ENCODE assay signal across 10 cellular contexts in the genomic region with DNA sequence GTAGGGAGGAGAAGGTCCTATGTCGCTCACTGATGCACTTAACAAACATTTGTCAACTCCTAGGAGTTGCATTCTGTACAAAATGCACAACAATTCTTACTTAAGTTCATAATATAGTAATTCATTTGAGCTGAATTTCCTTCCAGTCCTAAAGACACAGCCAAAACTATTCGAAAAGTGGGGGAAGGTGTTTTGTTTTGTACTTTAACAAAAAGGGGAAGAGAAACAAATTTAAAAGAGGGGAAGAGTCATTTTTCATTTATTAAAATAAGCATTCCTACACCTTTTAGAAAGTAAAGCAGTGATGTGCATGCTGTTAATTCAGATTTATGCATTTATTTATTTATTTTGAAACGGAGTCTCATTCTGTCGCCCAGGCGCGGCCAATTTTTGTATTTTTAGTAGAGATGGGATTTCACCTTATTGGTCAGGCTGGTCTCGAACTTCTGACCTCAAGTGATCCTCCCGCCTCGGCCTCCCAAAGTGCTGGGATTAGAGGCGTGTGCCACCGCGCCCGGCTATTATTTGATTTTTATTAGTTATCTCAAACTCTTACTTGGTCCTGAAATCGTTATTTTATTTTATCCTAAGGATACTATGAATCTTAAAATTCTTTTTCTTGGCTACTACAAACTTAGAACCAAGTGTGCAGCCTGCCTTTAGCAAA. TPM values are rescaled to one million over a fixed set of nuclear protein-coding genes. Genes with fewer than 3 reads are reported as not detected.
A peak's percentile ranks its signal among the peaks of the same experiment; 100 is the strongest.
DNase-seq lines count a peak whose midpoint lies in the region; ATAC-seq, FAIRE-seq and TF ChIP-seq lines count a peak whose summit lies in the region.
"Had no signal": no experiment of that assay in that cellular context is flagged by ENCODE, and none has a peak within 500 bp of the region (broad histone marks: within the 10 kb centered on the region; RNA-seq: fewer than 3 reads in every experiment).

No MANE protein-coding gene starts in this region.

- H3K27me3 ChIP-seq in CD4-positive, CD25-positive, alpha-beta regulatory T cell (ENCODE audit: control insufficient read depth, insufficient read depth, low read length): no peaks in the 10 kb centered on the region
- H3K27me3 ChIP-seq in HUES64 (ENCODE audit: insufficient read depth, low read length) (no peaks in the 10 kb centered on the region), astrocyte (ENCODE audit: insufficient read depth, low read length) (no peaks in the 10 kb centered on the region)
- H3K27me3 ChIP-seq: tibial nerve had no signal

- no peaks in the 10 kb centered on the region for H3K36me3 ChIP-seq in CD4-positive, CD25-positive, alpha-beta regulatory T cell (ENCODE audit: control insufficient read depth, insufficient read depth, low read length)
- H3K36me3 ChIP-seq in HUES64 (ENCODE audit: insufficient read depth, low read length): peaks cover 4% of the 10 kb centered on the region; the same call in 1 of the 2 replicates
- no peaks in the 10 kb centered on the region for H3K36me3 ChIP-seq in astrocyte (ENCODE audit: insufficient read depth, low read length)
- H3K36me3 ChIP-seq: tibial nerve had no signal

- H3K4me3 Mint-ChIP-seq in CD4-positive, CD25-positive, alpha-beta regulatory T cell: peak overlapping the region in 3 of 4 donors; percentile 22 to 99 (median 98)
- H3K4me3 Mint-ChIP-seq in astrocyte (ENCODE audit: unreplicated experiment): peak overlapping the region; percentile 95
- H3K4me3 Mint-ChIP-seq in naive thymus-derived CD8-positive, alpha-beta T cell: peak overlapping the region in 7 of 10 donors; percentile 97 to 99 (median 99)

- POLR2A ChIA-PET in naive thymus-derived CD8-positive, alpha-beta T cell (lab: Charles Lee): interaction anchor here (1.2 to 2.2 kb wide), 3 partner anchors 12 to 203 kb away, joined by 3 to 22 read pairs (median 10); partner anchors contain the start of gene SVIP

- TF ChIP-seq CTCF in astrocyte (IDR thresholded peaks at IDR 0.05; ENCODE audit: insufficient read depth, low read depth, low read length) (no peak), GM10266 (IDR thresholded peaks at IDR 0.05; ENCODE audit: control insufficient read depth, insufficient read depth, low read depth, missing control alignments) (no peak)

- peak overlapping the region; percentile 94 for H3K27ac ChIP-seq in CD4-positive, CD25-positive, alpha-beta regulatory T cell (ENCODE audit: insufficient read depth, low read length, poor library complexity, severe bottlenecking)
- H3K27ac ChIP-seq in HUES64 (ENCODE audit: low read depth, low read length): no peak overlapping the region
- no peak overlapping the region for H3K27ac ChIP-seq in astrocyte (ENCODE audit: low read depth, low read length)

- peaks cover 23 to 47% (median 35%) of the 10 kb centered on the region in 4 donors for H3K4me1 Mint-ChIP-seq in CD4-positive, CD25-positive, alpha-beta regulatory T cell
- peaks cover 6% of the 10 kb centered on the region for H3K4me1 Mint-ChIP-seq in astrocyte (ENCODE audit: low read depth, unreplicated experiment)
- H3K4me1 Mint-ChIP-seq in naive thymus-derived CD8-positive, alpha-beta T cell: peaks cover 11 to 41% (median 32%) of the 10 kb centered on the region in 4 donors

- no peak overlapping the region; the same call in 1 of the 2 replicates for H3K9ac ChIP-seq in HUES64 (ENCODE audit: low read depth, low read length)
- no peak overlapping the region for H3K9ac ChIP-seq in astrocyte (ENCODE audit: low read length)

- peak overlapping the region; percentile 99 for H3K4me3 ChIP-seq in CD4-positive, CD25-positive, alpha-beta regulatory T cell (ENCODE audit: low read depth, low read length)
- H3K4me3 ChIP-seq in HUES64 (ENCODE audit: low read length) (peak overlapping the region; percentile 82), astrocyte (ENCODE audit: insufficient read depth, low read depth, low read length) (no peak overlapping the region)

- no peak for ATAC-seq in CD4-positive, CD25-positive, alpha-beta regulatory T cell (ENCODE audit: low read depth in 2 of 2)
- no peak for ATAC-seq in naive thymus-derived CD8-positive, alpha-beta T cell
- no peak for ATAC-seq in GM18511 (IDR thresholded peaks at IDR 0.05; ENCODE audit: unreplicated experiment)
- no peak for ATAC-seq in GM19455 (IDR thresholded peaks at IDR 0.05; ENCODE audit: unreplicated experiment)

- no peaks in the 10 kb centered on the region for H3K9me3 ChIP-seq in CD4-positive, CD25-positive, alpha-beta regulatory T cell (ENCODE audit: control insufficient read depth in 2 of 2, low read length in 2 of 2)
- H3K9me3 ChIP-seq in HUES64 (ENCODE audit: insufficient read depth, low read depth, low read length): no peaks in the 10 kb centered on the region
- no peaks in the 10 kb centered on the region for H3K9me3 ChIP-seq in astrocyte (ENCODE audit: insufficient read depth, low read depth, low read length)
- H3K9me3 ChIP-seq: tibial nerve had no signal

- FAIRE-seq in astrocyte (lab: Jason Lieb, UNC): no peak

- H3K36me3 Mint-ChIP-seq in CD4-positive, CD25-positive, alpha-beta regulatory T cell: no peaks in the 10 kb centered on the region
- no peaks in the 10 kb centered on the region for H3K36me3 Mint-ChIP-seq in astrocyte (ENCODE audit: low read depth, unreplicated experiment)
- H3K36me3 Mint-ChIP-seq in naive thymus-derived CD8-positive, alpha-beta T cell: peaks cover 0 to 9% (median 5%) of the 10 kb centered on the region in 3 donors

- H3K9me3 Mint-ChIP-seq in CD4-positive, CD25-positive, alpha-beta regulatory T cell: no peaks in the 10 kb centered on the region
- H3K9me3 Mint-ChIP-seq in astrocyte (ENCODE audit: unreplicated experiment): no peaks in the 10 kb centered on the region
- H3K9me3 Mint-ChIP-seq in naive thymus-derived CD8-positive, alpha-beta T cell: peaks cover 0 to 3% (median 0%) of the 10 kb centered on the region in 9 donors

- peak overlapping the region; percentile 27 for H2AFZ ChIP-seq in astrocyte (ENCODE audit: low read depth, low read length)

- peaks cover 21% of the 10 kb centered on the region for H3K4me1 ChIP-seq in CD4-positive, CD25-positive, alpha-beta regulatory T cell (ENCODE audit: control insufficient read depth, insufficient read depth, low read length, poor library complexity, severe bottlenecking)
- H3K4me1 ChIP-seq in HUES64 (ENCODE audit: insufficient read depth, low read length) (peaks cover 8% of the 10 kb centered on the region), astrocyte (ENCODE audit: insufficient read depth, low read length) (peaks cover 5% of the 10 kb centered on the region)

- H3K4me2 ChIP-seq in astrocyte (ENCODE audit: low read length): peak overlapping the region; percentile 96

- H3K27me3 Mint-ChIP-seq in CD4-positive, CD25-positive, alpha-beta regulatory T cell: no peaks in the 10 kb centered on the region
- H3K27me3 Mint-ChIP-seq in astrocyte (ENCODE audit: low read depth, unreplicated experiment): no peaks in the 10 kb centered on the region
- no peaks in the 10 kb centered on the region for H3K27me3 Mint-ChIP-seq in naive thymus-derived CD8-positive, alpha-beta T cell

- WGBS in HUES64: 95% methylated on average over 12 of the region's 14 CpGs

- H3K79me2 ChIP-seq in astrocyte (ENCODE audit: insufficient read depth, low read length): peaks cover 13% of the 10 kb centered on the region

- H3K27ac Mint-ChIP-seq in CD4-positive, CD25-positive, alpha-beta regulatory T cell: peak overlapping the region in 1 of 3 donors; percentile 95
- peak overlapping the region; percentile 96 for H3K27ac Mint-ChIP-seq in astrocyte (ENCODE audit: unreplicated experiment)
- H3K27ac Mint-ChIP-seq in naive thymus-derived CD8-positive, alpha-beta T cell: peak overlapping the region in 8 of 10 donors; percentile 92 to 99 (median 99)

- H4K20me1 ChIP-seq in astrocyte (ENCODE audit: insufficient read depth, low read length): no peaks in the 10 kb centered on the region

- DNase-seq in CD4-positive, CD25-positive, alpha-beta regulatory T cell: no peak
- DNase-seq in astrocyte (ENCODE audit: low read depth) (no peak), SKM-1 (lab: John Stamatoyannopoulos, UW; ENCODE audit: unreplicated experiment) (no peak), GM10266 (ENCODE audit: extremely low spot score) (no peak)
- no peak for DNase-seq in naive thymus-derived CD8-positive, alpha-beta T cell
- DNase-seq: activated naive CD4-positive, alpha-beta T cell treated with Interleukin-2 at 50 U/mL for 16 hours had no signal

RNA-seq across cellular contexts. Expression of gene FANCF, which starts 1.1 kb away (rescaled TPM):
- 5.6 TPM for total RNA-seq in CD4-positive, CD25-positive, alpha-beta regulatory T cell
- polyA plus RNA-seq in CD4-positive, CD25-positive, alpha-beta regulatory T cell: 10 to 100 TPM; 14.8 to 21.7 (median 17.8) TPM
- polyA plus RNA-seq in HUES64 (2013, experiment 1 of 2): 16.2 TPM
- 15.9 TPM for polyA plus RNA-seq in HUES64 (2013, experiment 2 of 2)
- 7.9 and 10.0 TPM in 2 replicates for total RNA-seq in astrocyte
- total RNA-seq in naive thymus-derived CD8-positive, alpha-beta T cell: 10 to 100 TPM; 21.9 to 23.2 TPM
- 10 to 100 TPM; 16.9 to 19.7 (median 17.0) TPM for polyA plus RNA-seq in naive thymus-derived CD8-positive, alpha-beta T cell

RNA-seq across cellular contexts. Expression of gene GAS2, which starts 39.7 kb away (rescaled TPM):
- total RNA-seq in CD4-positive, CD25-positive, alpha-beta regulatory T cell: 1.0 TPM
- polyA plus RNA-seq in CD4-positive, CD25-positive, alpha-beta regulatory T cell: 1 to 10 TPM; 3.2 to 4.7 (median 3.9) TPM
- polyA plus RNA-seq in HUES64 (2013, experiment 1 of 2): 1.2 TPM
- polyA plus RNA-seq in HUES64 (2013, experiment 2 of 2): 1.2 TPM
- total RNA-seq in astrocyte: 1.5 and 1.7 TPM in 2 replicates
- total RNA-seq in naive thymus-derived CD8-positive, alpha-beta T cell: 1 to 10 TPM; 5.7 to 6.0 TPM
- polyA plus RNA-seq in naive thymus-derived CD8-positive, alpha-beta T cell: 1 to 10 TPM; 2.9 to 5.0 (median 3.9) TPM
